Comparison of ENCODE assay signal across 17 cellular contexts in genomic region chr13:35763805-35764170, GRCh38.
DNase-seq lines count a peak whose midpoint lies in the region.
"Had no signal": no experiment of that assay in that cellular context is flagged by ENCODE, and none has a peak within 500 bp of the region (broad histone marks: within the 10 kb centered on the region; RNA-seq: fewer than 3 reads in every experiment).

No MANE protein-coding gene starts in this region.

- peak; percentile 66 for DNase-seq in NCI-H82 (lab: John Stamatoyannopoulos, UW)
- DNase-seq in NCI-H82 treated with DMSO at 0.1 percent for 48 hours (lab: John Stamatoyannopoulos, UW; ENCODE audit: unreplicated experiment), result no peak
- peak; percentile 16 for DNase-seq in GM03348 (ENCODE audit: low spot score)
- DNase-seq in SJCRH30, result peak; percentile 60 to 76
- DNase-seq in retina, result peak; percentile 53
- DNase-seq in NCI-H1092 treated with DMSO at 0.1 percent for 48 hours (lab: John Stamatoyannopoulos, UW), result no peak
- no peak for DNase-seq in germinal center (ENCODE audit: low spot score)
- DNase-seq in NCI-H446 treated with DMSO at 0.1 percent for 48 hours (lab: John Stamatoyannopoulos, UW), result no peak
- DNase-seq: DMS79, Karpas-422, MV-4-11, NCI-H187, NCI-H2107, NCI-H2227 treated with DMSO at 0.1 percent for 48 hours, NCI-H526, Peyer's patch, T-helper 1 cell had no signal

- H3K27me3 ChIP-seq in SJCRH30, result no peaks in the 10 kb centered on the region
- H3K27me3 ChIP-seq: Peyer's patch had no signal

- H3K27ac ChIP-seq in SJCRH30, result peak overlapping the region; percentile 56
- H3K27ac ChIP-seq: Peyer's patch had no signal

- H3K4me1 ChIP-seq in SJCRH30, result peaks cover 65% of the 10 kb centered on the region
- H3K4me1 ChIP-seq: Peyer's patch had no signal

- H3K36me3 ChIP-seq in SJCRH30, result no peaks in the 10 kb centered on the region
- H3K36me3 ChIP-seq: Peyer's patch had no signal

- no peaks in the 10 kb centered on the region for H3K9me3 ChIP-seq in SJCRH30 (replicated peaks)
- H3K9me3 ChIP-seq: Peyer's patch had no signal

- H3K4me3 ChIP-seq in SJCRH30, result no peak overlapping the region
- H3K4me3 ChIP-seq: Peyer's patch had no signal

Comparison
In these comparisons a context has a peak if more than half of its experiments do, and no peak if none do; other contexts are left out.
1. DNase-seq: peak in NCI-H82 (single experiment), GM03348 (single experiment), SJCRH30 (2 of 2) and retina (single experiment); none in NCI-H82 treated with DMSO at 0.1 percent for 48 hours (single experiment), NCI-H1092 treated with DMSO at 0.1 percent for 48 hours (single experiment), germinal center (single experiment) and NCI-H446 treated with DMSO at 0.1 percent for 48 hours (single experiment).